Comparison of ENCODE assay signal across 8 cellular contexts in genomic region chr12:57610553-57611115, GRCh38. TPM values are rescaled to one million over a fixed set of nuclear protein-coding genes. Genes with fewer than 3 reads are reported as not detected.
DNase-seq lines count a peak whose midpoint lies in the region; ATAC-seq and TF ChIP-seq lines count a peak whose summit lies in the region.

No MANE protein-coding gene starts in this region.

- no peak for TF ChIP-seq CTCF in AG10803 (conservative IDR thresholded peaks at IDR 0.05; ENCODE audit: low read length)
- TF ChIP-seq CTCF in epithelial cell of esophagus (IDR thresholded peaks at IDR 0.05; ENCODE audit: insufficient read depth, low read depth, low read length, missing control alignments), result no peak
- TF ChIP-seq CTCF in PC-9 (conservative IDR thresholded peaks at IDR 0.05), result no peak

- intact Hi-C loops in PC-9 (cut with micrococcal nuclease; ENCODE audit: unreplicated experiment), result no loop called here

- H3K9me2 ChIP-seq in PC-9 (ENCODE audit: insufficient read depth), result no peaks in the 10 kb centered on the region

- H3K27me3 Mint-ChIP-seq in natural killer cell treated with Interleukin-12 subunit alpha and Interleukin-12 subunit beta and Interleukin-15 and Interleukin-18, amount 100 ng/mL, for 72 hours, result no peaks in the 10 kb centered on the region

- no peaks in the 10 kb centered on the region for H3K79me2 ChIP-seq in PC-9 (ENCODE audit: low read depth)

- H3K9me3 ChIP-seq in PC-9 (ENCODE audit: insufficient read depth, low read depth), result no peaks in the 10 kb centered on the region

- POLR2A ChIA-PET in PC-9 (lab: Charles Lee; ENCODE audit: unreplicated experiment), result no interaction called here

- DNase-seq in AG10803 (ENCODE audit: low read depth) (no peak), NCI-H526 treated with DMSO at 0.1 percent for 48 hours (lab: John Stamatoyannopoulos, UW) (peak; percentile 7), epithelial cell of esophagus (ENCODE audit: low read depth) (no peak), PC-9 (no peak), KG1 (lab: John Stamatoyannopoulos, UW) (no peak)
- DNase-seq in natural killer cell treated with Interleukin-12 subunit alpha and Interleukin-12 subunit beta and Interleukin-15 and Interleukin-18, amount 100 ng/mL, for 72 hours (ENCODE audit: low spot score), result no peak

- H3K4me3 Mint-ChIP-seq in natural killer cell treated with Interleukin-12 subunit alpha and Interleukin-12 subunit beta and Interleukin-15 and Interleukin-18, amount 100 ng/mL, for 72 hours, result peak overlapping the region; percentile 54

- ATAC-seq in natural killer cell treated with Interleukin-12 subunit alpha and Interleukin-12 subunit beta and Interleukin-15 and Interleukin-18, amount 100 ng/mL, for 72 hours, result no peak
- ATAC-seq in HG02884 (IDR thresholded peaks at IDR 0.05; ENCODE audit: unreplicated experiment) (no peak), HG02970 (IDR thresholded peaks at IDR 0.05; ENCODE audit: low FRiP score, unreplicated experiment) (no peak)

- H3K36me3 ChIP-seq in PC-9 (ENCODE audit: low read depth), result no peaks in the 10 kb centered on the region

- H3F3A ChIP-seq in PC-9 (ENCODE audit: insufficient read depth, low read depth), result no peaks in the 10 kb centered on the region

- peaks cover 3 to 5% of the 10 kb centered on the region in 2 donors for H3K4me1 Mint-ChIP-seq in natural killer cell treated with Interleukin-12 subunit alpha and Interleukin-12 subunit beta and Interleukin-15 and Interleukin-18, amount 100 ng/mL, for 72 hours (ENCODE audit: low read depth in 2 of 2)

- H3K27ac ChIP-seq in PC-9, result no peak overlapping the region

- H3K27me3 ChIP-seq in PC-9 (ENCODE audit: insufficient read depth, low read depth), result peaks cover 68% of the 10 kb centered on the region

- H3K4me2 ChIP-seq in PC-9, result no peak overlapping the region

- H3K36me3 Mint-ChIP-seq in natural killer cell treated with Interleukin-12 subunit alpha and Interleukin-12 subunit beta and Interleukin-15 and Interleukin-18, amount 100 ng/mL, for 72 hours, result no peaks in the 10 kb centered on the region

- no peaks in the 10 kb centered on the region for H3K4me1 ChIP-seq in PC-9 (replicated peaks; ENCODE audit: insufficient read depth)

- CTCF ChIA-PET in PC-9 (lab: Charles Lee), result no interaction called here

- peak overlapping the region in 1 of 2 donors; percentile 54 for H3K27ac Mint-ChIP-seq in natural killer cell treated with Interleukin-12 subunit alpha and Interleukin-12 subunit beta and Interleukin-15 and Interleukin-18, amount 100 ng/mL, for 72 hours

- H3K4me3 ChIP-seq in AG10803 (ENCODE audit: low read length), result peak overlapping the region; percentile 69
- H3K4me3 ChIP-seq in epithelial cell of esophagus (ENCODE audit: low read length), result peak overlapping the region; percentile 41
- no peak overlapping the region for H3K4me3 ChIP-seq in PC-9

- H2AFZ ChIP-seq in PC-9, result no peak overlapping the region

- no peaks in the 10 kb centered on the region for H4K20me1 ChIP-seq in PC-9 (ENCODE audit: insufficient read depth)

- no TSS peak for BruUV-seq in PC-9 (replicated peaks; lab: Mats Ljungman, UMichigan)

- H3K9me3 Mint-ChIP-seq in natural killer cell treated with Interleukin-12 subunit alpha and Interleukin-12 subunit beta and Interleukin-15 and Interleukin-18, amount 100 ng/mL, for 72 hours, result no peaks in the 10 kb centered on the region

RNA-seq across cellular contexts. Expression of gene ARHGEF25, which starts 0.6 kb away (rescaled TPM):
- total RNA-seq in natural killer cell treated with Interleukin-12 subunit alpha and Interleukin-12 subunit beta and Interleukin-15 and Interleukin-18, amount 100 ng/mL, for 72 hours, result 1 to 10 TPM in 1 of 2 donors, under 1 TPM in 1; 0.52 to 4.0 TPM
- total RNA-seq in PC-9 (2021), result 12.9 and 18.8 TPM in 2 replicates

RNA-seq across cellular contexts. Expression of gene DTX3, which starts 6.0 kb away (rescaled TPM):
- 10 to 100 TPM; 15.6 to 18.4 TPM for total RNA-seq in natural killer cell treated with Interleukin-12 subunit alpha and Interleukin-12 subunit beta and Interleukin-15 and Interleukin-18, amount 100 ng/mL, for 72 hours
- 16.2 and 18.1 TPM in 2 replicates for total RNA-seq in PC-9 (2021)

RNA-seq across cellular contexts. Expression of gene PIP4K2C, which starts 19.6 kb away (rescaled TPM):
- total RNA-seq in natural killer cell treated with Interleukin-12 subunit alpha and Interleukin-12 subunit beta and Interleukin-15 and Interleukin-18, amount 100 ng/mL, for 72 hours, result 10 to 100 TPM; 25.9 to 35.7 TPM
- 47.7 and 48.7 TPM in 2 replicates for total RNA-seq in PC-9 (2021)

RNA-seq across cellular contexts. Expression of gene B4GALNT1, which starts 22.4 kb away (rescaled TPM):
- total RNA-seq in natural killer cell treated with Interleukin-12 subunit alpha and Interleukin-12 subunit beta and Interleukin-15 and Interleukin-18, amount 100 ng/mL, for 72 hours, result 1 to 10 TPM; 1.5 to 3.6 TPM
- total RNA-seq in PC-9 (2021), result 15.0 and 17.9 TPM in 2 replicates
